ENCODE assay signal across 9 cellular contexts in genomic region chr7:143882020-143882610, GRCh38. TPM values are rescaled to one million over a fixed set of nuclear protein-coding genes. Genes with fewer than 3 reads are reported as not detected.
A peak's percentile ranks its signal among the peaks of the same experiment; 100 is the strongest.
DNase-seq lines count a peak whose midpoint lies in the region; ATAC-seq and TF ChIP-seq lines count a peak whose summit lies in the region.
"Had no signal": no experiment of that assay in that cellular context is flagged by ENCODE, and none has a peak within 500 bp of the region (broad histone marks: within the 10 kb centered on the region; RNA-seq: fewer than 3 reads in every experiment).

No MANE protein-coding gene starts in this region.

- peak; percentile 51 for ATAC-seq in body of pancreas
- no peak for ATAC-seq in GM21381 (IDR thresholded peaks at IDR 0.05; ENCODE audit: unreplicated experiment)

- no peak for TF ChIP-seq CTCF in body of pancreas (IDR thresholded peaks at IDR 0.05)

- no peak overlapping the region for H3K4me3 ChIP-seq in body of pancreas
- H3K4me3 ChIP-seq in iPS-15b (ENCODE audit: low read depth, low read length): peak overlapping the region; percentile 76
- H3K4me3 ChIP-seq in rectal smooth muscle tissue (ENCODE audit: low read length): peak overlapping the region; percentile 68

- no peaks in the 10 kb centered on the region for H3K4me1 ChIP-seq in body of pancreas
- peaks cover 8% of the 10 kb centered on the region for H3K4me1 ChIP-seq in iPS-15b (ENCODE audit: control insufficient read depth, insufficient read depth, low read length)
- peaks cover 4% of the 10 kb centered on the region for H3K4me1 ChIP-seq in rectal smooth muscle tissue (ENCODE audit: control insufficient read depth, insufficient read depth, low read length)

- H3K36me3 ChIP-seq in body of pancreas (replicated peaks in 1 of 2; ENCODE audit: insufficient read depth in 1 of 2, low read depth in 2 of 2): no peaks in the 10 kb centered on the region
- no peaks in the 10 kb centered on the region for H3K36me3 ChIP-seq in iPS-15b (ENCODE audit: control insufficient read depth, insufficient read depth, low read length)
- no peaks in the 10 kb centered on the region for H3K36me3 ChIP-seq in rectal smooth muscle tissue (ENCODE audit: control insufficient read depth, insufficient read depth, low read length)

- DNase-seq in NCI-H510A treated with DMSO at 0.1 percent for 48 hours (lab: John Stamatoyannopoulos, UW): peak; percentile 28
- no peak for DNase-seq in NCI-H510A (lab: John Stamatoyannopoulos, UW)
- peak in 3 of 4 donors; percentile 34 to 40 (median 36) for DNase-seq in body of pancreas
- DNase-seq in OCI-M1 (lab: John Stamatoyannopoulos, UW): no peak
- no peak for DNase-seq in NOMO-1 (lab: John Stamatoyannopoulos, UW; ENCODE audit: unreplicated experiment in 2 of 2)
- DNase-seq: CD4-positive, CD25-positive, alpha-beta regulatory T cell had no signal

- H3K9me3 ChIP-seq in body of pancreas (no peaks in the 10 kb centered on the region), iPS-15b (ENCODE audit: control insufficient read depth, insufficient read depth, low read length) (no peaks in the 10 kb centered on the region)

- no peak for TF ChIP-seq POLR2A in body of pancreas (IDR thresholded peaks at IDR 0.05)

- H3K27me3 ChIP-seq in body of pancreas: no peaks in the 10 kb centered on the region
- peaks cover 9% of the 10 kb centered on the region for H3K27me3 ChIP-seq in iPS-15b (ENCODE audit: control insufficient read depth, insufficient read depth, low read length)
- no peaks in the 10 kb centered on the region for H3K27me3 ChIP-seq in rectal smooth muscle tissue (ENCODE audit: control insufficient read depth, insufficient read depth, low read length)

- H3K27ac ChIP-seq in body of pancreas (peak overlapping the region in 3 of 4 donors; percentile 1 to 58 (median 41)), rectal smooth muscle tissue (ENCODE audit: low read depth, low read length) (peak overlapping the region; percentile 82)

- 31 to 42% methylated on average over 12 to 23 of the region's 23 CpGs for WGBS in body of pancreas, 2 donors

- H3K9ac ChIP-seq in iPS-15b (ENCODE audit: low read depth, low read length): no peak overlapping the region
- peak overlapping the region; percentile 42 for H3K9ac ChIP-seq in rectal smooth muscle tissue (ENCODE audit: low read length)

- intact Hi-C loops in body of pancreas (cut with DNase I): no loop called here

RNA-seq across cellular contexts. Expression of gene TCAF1, which starts 19.9 kb away (rescaled TPM):
- total RNA-seq in body of pancreas: 10 to 100 TPM; 15.8 to 21.0 TPM

RNA-seq across cellular contexts. Expression of gene OR2F2, which starts 52.9 kb away (rescaled TPM):
- total RNA-seq in body of pancreas: not detected
- total RNA-seq: CD4-positive, CD25-positive, alpha-beta regulatory T cell had no signal

Comparison
In these comparisons a context has a peak if more than half of its experiments do, and no peak if none do; other contexts are left out.
1. DNase-seq: peak in NCI-H510A treated with DMSO at 0.1 percent for 48 hours (single experiment) and body of pancreas (3 of 4); none in NCI-H510A (single experiment), OCI-M1 (single experiment) and NOMO-1 (0 of 2).
2. H3K4me3 ChIP-seq: peak in iPS-15b (single experiment) and rectal smooth muscle tissue (single experiment); none in body of pancreas (0 of 2).